18 cellular contexts compared by ENCODE assay signal in the genomic region with DNA sequence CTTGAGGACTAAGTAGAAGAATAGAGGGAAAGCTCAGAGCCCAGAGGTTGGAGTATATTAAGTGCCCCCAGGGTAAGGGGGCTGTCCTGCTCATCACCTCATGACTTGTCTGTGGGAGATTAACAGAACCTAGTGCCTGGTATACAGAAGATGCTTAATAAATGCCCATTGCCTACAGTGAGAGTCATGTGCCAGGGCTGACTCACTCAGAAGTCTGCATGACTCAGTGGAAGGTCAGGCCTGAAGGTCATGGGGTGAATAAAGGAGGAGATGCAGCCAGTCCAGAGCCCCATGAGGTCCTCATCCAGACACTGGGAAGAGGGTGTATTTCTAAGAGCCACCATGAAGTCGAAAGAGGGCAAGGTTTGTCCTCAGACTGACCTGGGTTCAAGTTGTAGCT.
A peak's percentile ranks its signal among the peaks of the same experiment; 100 is the strongest.
DNase-seq lines count a peak whose midpoint lies in the region; ATAC-seq, FAIRE-seq and TF ChIP-seq lines count a peak whose summit lies in the region.
"Had no signal": no experiment of that assay in that cellular context is flagged by ENCODE, and none has a peak within 500 bp of the region (broad histone marks: within the 10 kb centered on the region; RNA-seq: fewer than 3 reads in every experiment).

No MANE protein-coding gene starts in this region.

- H3K9me3 ChIP-seq in A549 (peaks cover 6% of the 10 kb centered on the region; the same call in 1 of the 3 replicates), adrenal gland (replicated peaks in 1 of 3) (no peaks in the 10 kb centered on the region), HepG2 (ENCODE audit: low read length) (no peaks in the 10 kb centered on the region)
- H3K9me3 ChIP-seq: body of pancreas had no signal

- TF ChIP-seq EP300 in A549 (IDR thresholded peaks at IDR 0.05) (no peak), Ishikawa (IDR thresholded peaks at IDR 0.05; ENCODE audit: borderline replicate concordance) (no peak), HepG2 (IDR thresholded peaks at IDR 0.05; ENCODE audit: low read depth in 2 of 2, low read length in 2 of 2) (no peak), HepG2 (CRISPR knock-in tag; IDR thresholded peaks at IDR 0.05; ENCODE audit: borderline replicate concordance) (no peak)

- no peaks in the 10 kb centered on the region for H3K27me3 ChIP-seq in adrenal gland
- H3K27me3 ChIP-seq in HepG2 (ENCODE audit: control insufficient read depth in 1 of 2, insufficient read depth in 2 of 2, low read length in 2 of 2), result peaks cover 0 to 86% of the 10 kb centered on the region in 2 experiments; a peak in 4 of 5 replicates
- H3K27me3 ChIP-seq: body of pancreas had no signal

- H3K4me3 ChIP-seq in A549, result no peak overlapping the region
- H3K4me3 ChIP-seq in adrenal gland, result no peak overlapping the region
- no peak overlapping the region for H3K4me3 ChIP-seq in HepG2 (replicated peaks in 1 of 3; ENCODE audit: insufficient read depth in 1 of 3, low read depth in 2 of 3, low read length in 3 of 3)
- H3K4me3 ChIP-seq: body of pancreas had no signal

- H3K9ac ChIP-seq in HepG2 (ENCODE audit: insufficient read depth, low read depth, low read length), result no peak overlapping the region
- H3K9ac ChIP-seq: KMS-11 had no signal

- 5% methylated on average over 1 of the region's 1 CpG for WGBS in A549 (ENCODE audit: missing lambda C conversion rate)
- WGBS in adrenal gland, 4 donors, result 21 to 43% (median 33%) methylated on average over 1 of the region's 1 CpG
- WGBS in HepG2 (ENCODE audit: low lambda C conversion rate), result 0% methylated on average over 1 of the region's 1 CpG

- TF ChIP-seq RAD21 in A549 (conservative IDR thresholded peaks at IDR 0.05 in 1 of 2, IDR thresholded peaks at IDR 0.05 in 1 of 2), result no peak
- TF ChIP-seq RAD21 in Ishikawa (IDR thresholded peaks at IDR 0.05; ENCODE audit: low read depth), result no peak
- no peak for TF ChIP-seq RAD21 in HepG2 (CRISPR knock-in tag; IDR thresholded peaks at IDR 0.05)

- FAIRE-seq in A549 (lab: Jason Lieb, UNC) (no peak), HepG2 (lab: Jason Lieb, UNC) (no peak)
- FAIRE-seq: frontal cortex had no signal

- POLR2A ChIA-PET in A549 (lab: Yijun Ruan, JAX), result no interaction called here
- POLR2A ChIA-PET in HepG2 (lab: Yijun Ruan, JAX), result interaction anchor here (0.9 kb wide), 1 partner anchor 20 kb away, joined by 3 read pairs; no protein-coding TSS in a partner anchor

- intact Hi-C loops in adrenal gland (cut with DNase I), result no loop called here
- intact Hi-C loops in HepG2 (cut with micrococcal nuclease; ENCODE audit: unreplicated experiment), result no loop called here
- intact Hi-C loops in sciatic nerve (cut with DNase I), result no loop called here

- H3K27ac ChIP-seq in A549 (no peak overlapping the region), adrenal gland (peak overlapping the region in 2 of 5 donors; percentile 13 to 38), HepG2 (ENCODE audit: extremely low read length, insufficient read depth, low read length) (no peak overlapping the region)
- H3K27ac ChIP-seq: KMS-11 had no signal

- TF ChIP-seq POLR2A in A549 (IDR thresholded peaks at IDR 0.05; ENCODE audit: low read length), result no peak
- TF ChIP-seq POLR2A in adrenal gland (IDR thresholded peaks at IDR 0.05), result no peak
- TF ChIP-seq POLR2A in HepG2 (IDR thresholded peaks at IDR 0.05; ENCODE audit: insufficient read depth in 1 of 2, low read depth in 2 of 2, low read length in 2 of 2), result no peak

- H3K4me1 ChIP-seq in A549 (peaks cover 6% of the 10 kb centered on the region; the same call in 2 of the 3 replicates), adrenal gland (replicated peaks in 1 of 2) (peaks cover 12 to 40% of the 10 kb centered on the region in 2 donors), HepG2 (ENCODE audit: insufficient read depth, low read length) (peaks cover 9% of the 10 kb centered on the region)

- no peak; a peak in 2 of 6 replicates for ATAC-seq in A549
- no peak for ATAC-seq in HepG2
- no peak for ATAC-seq in HG02610 (IDR thresholded peaks at IDR 0.05; ENCODE audit: unreplicated experiment)
- ATAC-seq in sciatic nerve, result no peak
- ATAC-seq: body of pancreas had no signal

- DNase-seq in A549 (ENCODE audit: low read depth in 1 of 2, low spot score in 1 of 2) (no peak), adrenal gland (peak in 6 of 7 donors; percentile 50 to 88 (median 78)), HepG2 (ENCODE audit: low spot score) (no peak), sciatic nerve (ENCODE audit: low spot score) (no peak), NCI-H1417 (lab: John Stamatoyannopoulos, UW) (no peak), cerebellar cortex (ENCODE audit: low spot score) (no peak)
- DNase-seq: activated gamma-delta T cell treated with Interleukin-2 at 50 U/mL for 16 hours; effector CD4-positive, alpha-beta T cell; immature natural killer cell; midbrain; NCI-H2081; occipital lobe; SHP77 had no signal

- no peaks in the 10 kb centered on the region for H3K79me2 ChIP-seq in HepG2 (ENCODE audit: insufficient read depth, low read length)

- no peak overlapping the region for H3K4me2 ChIP-seq in A549
- H3K4me2 ChIP-seq in HepG2 (ENCODE audit: low read depth, low read length), result no peak overlapping the region
- H3K4me2 ChIP-seq: KMS-11 had no signal

- H4K20me1 ChIP-seq in HepG2 (ENCODE audit: insufficient read depth, low read length), result no peaks in the 10 kb centered on the region; the same call in 1 of the 2 replicates

- no peak overlapping the region for H2AFZ ChIP-seq in HepG2 (ENCODE audit: low read length)

- in situ Hi-C loops in HepG2 (cut with HindIII; ENCODE audit: extremely low pct_ligation_motif_present, low pct_unique_long_range_greater_than_20kb), result no loop called here

- CTCF ChIA-PET in A549 (lab: Yijun Ruan, JAX) (interaction anchor here (0.9 to 1.2 kb wide), 2 partner anchors 9 to 15 kb away, joined by 3 to 5 read pairs; no protein-coding TSS in a partner anchor), HepG2 (lab: Yijun Ruan, JAX; ENCODE audit: low intra/inter-chr PET ratio, low total read pairs) (no interaction called here)

- no TSS peak for BruUV-seq in HepG2 (replicated peaks; lab: Mats Ljungman, UMichigan)

- H3K36me3 ChIP-seq in adrenal gland (replicated peaks in 1 of 2), result no peaks in the 10 kb centered on the region
- no peaks in the 10 kb centered on the region for H3K36me3 ChIP-seq in HepG2 (replicated peaks in 1 of 2; ENCODE audit: control insufficient read depth in 1 of 2, insufficient read depth in 2 of 2, low read length in 2 of 2)

- TF ChIP-seq CTCF in A549 (IDR thresholded peaks at IDR 0.05) (no peak), adrenal gland (IDR thresholded peaks at IDR 0.05) (no peak), HepG2 (CRISPR knock-in tag; IDR thresholded peaks at IDR 0.05) (no peak)

TF ChIP-seq in A549, 52 proteins besides CTCF, POLR2A, EP300 and RAD21:
- TF ChIP-seq POLR2AphosphoS2 (conservative IDR thresholded peaks at IDR 0.05; ENCODE audit: low read length) (no peak), FOSL2 (IDR thresholded peaks at IDR 0.05) (peak; percentile 13; the same call in 1 of the 2 replicates), FOSL2 (CRISPR knock-in tag; IDR thresholded peaks at IDR 0.05) (peak; percentile 54), MYC (IDR thresholded peaks at IDR 0.05; ENCODE audit: borderline replicate concordance, low read length) (no peak), NFE2L2 (conservative IDR thresholded peaks at IDR 0.05; ENCODE audit: low read length) (no peak), ESRRA (IDR thresholded peaks at IDR 0.05; ENCODE audit: borderline replicate concordance, low read length) (peak; percentile 64; the same call in 1 of the 2 replicates)
- TF ChIP-seq, protein P1, sequence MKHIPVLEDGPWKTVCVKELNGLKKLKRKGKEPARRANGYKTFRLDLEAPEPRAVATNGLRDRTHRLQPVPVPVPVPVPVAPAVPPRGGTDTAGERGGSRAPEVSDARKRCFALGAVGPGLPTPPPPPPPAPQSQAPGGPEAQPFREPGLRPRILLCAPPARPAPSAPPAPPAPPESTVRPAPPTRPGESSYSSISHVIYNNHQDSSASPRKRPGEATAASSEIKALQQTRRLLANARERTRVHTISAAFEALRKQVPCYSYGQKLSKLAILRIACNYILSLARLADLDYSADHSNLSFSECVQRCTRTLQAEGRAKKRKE (CRISPR knock-in tag; IDR thresholded peaks at IDR 0.05; ENCODE audit: low read depth), result no peak

TF ChIP-seq in Ishikawa, 13 proteins besides CTCF, POLR2A, EP300 and RAD21:
- TF ChIP-seq, protein P2, sequence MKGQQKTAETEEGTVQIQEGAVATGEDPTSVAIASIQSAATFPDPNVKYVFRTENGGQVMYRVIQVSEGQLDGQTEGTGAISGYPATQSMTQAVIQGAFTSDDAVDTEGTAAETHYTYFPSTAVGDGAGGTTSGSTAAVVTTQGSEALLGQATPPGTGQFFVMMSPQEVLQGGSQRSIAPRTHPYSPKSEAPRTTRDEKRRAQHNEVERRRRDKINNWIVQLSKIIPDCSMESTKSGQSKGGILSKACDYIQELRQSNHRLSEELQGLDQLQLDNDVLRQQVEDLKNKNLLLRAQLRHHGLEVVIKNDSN (IDR thresholded peaks at IDR 0.05), result peak; percentile 14; the same call in 1 of the 2 replicates
- TF ChIP-seq TCF12 (IDR thresholded peaks at IDR 0.05; ENCODE audit: low read depth), result no peak
TF ChIP-seq in Ishikawa: peak in this region for 1.

TF ChIP-seq in HepG2, 621 proteins besides CTCF, POLR2A, EP300 and RAD21:
- TF ChIP-seq ZNF567 (CRISPR knock-in tag; IDR thresholded peaks at IDR 0.05; ENCODE audit: borderline replicate concordance), result no peak
- no peak for TF ChIP-seq ZFP41 (CRISPR knock-in tag; IDR thresholded peaks at IDR 0.05; ENCODE audit: borderline replicate concordance)
- TF ChIP-seq TRIM24 (CRISPR knock-in tag; IDR thresholded peaks at IDR 0.05), result no peak
- TF ChIP-seq FOSL2 (CRISPR knock-in tag; IDR thresholded peaks at IDR 0.05), result peak; percentile 59
- TF ChIP-seq MXD3 (CRISPR knock-in tag; IDR thresholded peaks at IDR 0.05), result no peak

Comparison
In these comparisons a context has a peak if more than half of its experiments do, and no peak if none do; other contexts are left out.
1. DNase-seq: peak in adrenal gland (6 of 7); none in A549 (0 of 2), HepG2 (single experiment), sciatic nerve (single experiment), NCI-H1417 (0 of 3) and cerebellar cortex (single experiment).
2. Of the 38 proteins assayed by ChIP-seq in both HepG2 and A549: peak only in HepG2: none; only in A549: ESRRA; in both: FOSL2; in neither: 36.